ENCODE assay signal across 25 cellular contexts in genomic region chr20:34776177-34776576, GRCh38.
"Had no signal": no experiment of that assay in that cellular context is flagged by ENCODE, and none has a peak within 500 bp of the region (broad histone marks: within the 10 kb centered on the region; RNA-seq: fewer than 3 reads in every experiment).

No MANE protein-coding gene starts in this region.

- H3K4me3 Mint-ChIP-seq: mesothelial cell of epicardium; naive B cell; natural killer cell; stimulated activated naive CD8-positive, alpha-beta T cell treated with anti-CD3 and anti-CD28 coated beads, Interleukin-15, amount 100 ng/mL, for 72 hours had no signal

- H3K27ac ChIP-seq: hepatocyte, left ventricle myocardium inferior, ovary, prostate gland, skin epidermis, thyroid gland, transverse colon, upper lobe of left lung, vagina had no signal

- ATAC-seq: natural killer cell; right cardiac atrium; sciatic nerve; stimulated activated naive CD8-positive, alpha-beta T cell treated with anti-CD3 and anti-CD28 coated beads, Interleukin-15, amount 100 ng/mL, for 72 hours had no signal

- H3K27me3 Mint-ChIP-seq: naive B cell; stimulated activated naive CD8-positive, alpha-beta T cell treated with anti-CD3 and anti-CD28 coated beads, Interleukin-15, amount 100 ng/mL, for 72 hours had no signal

- H3K4me1 Mint-ChIP-seq: stimulated activated naive CD8-positive, alpha-beta T cell treated with anti-CD3 and anti-CD28 coated beads, Interleukin-15, amount 100 ng/mL, for 72 hours had no signal

- H3K27me3 ChIP-seq: hepatocyte, ovary, thyroid gland, transverse colon, upper lobe of left lung, vagina had no signal

- H3K27ac Mint-ChIP-seq: mesothelial cell of epicardium, natural killer cell had no signal

- H3K9me3 ChIP-seq: left ventricle myocardium inferior, ovary, prostate gland, thyroid gland, transverse colon, upper lobe of left lung, vagina had no signal

- H3K4me3 ChIP-seq: hepatocyte, left ventricle myocardium inferior, lung, ovary, prostate gland, skin epidermis, thyroid gland, transverse colon, upper lobe of left lung, vagina had no signal

- H3K36me3 ChIP-seq: ovary had no signal

- H3K9me3 Mint-ChIP-seq: mesothelial cell of epicardium; naive B cell; natural killer cell; stimulated activated naive CD8-positive, alpha-beta T cell treated with anti-CD3 and anti-CD28 coated beads, Interleukin-15, amount 100 ng/mL, for 72 hours had no signal

- DNase-seq: islet precursor cell; left ventricle myocardium inferior; mesendoderm; naive B cell; natural killer cell; ovary; retina; right cardiac atrium; stimulated activated CD4-positive, alpha-beta T cell treated with anti-CD3 and anti-CD28 coated beads, Interleukin-12 subunit alpha, Interleukin-12 subunit beta, amount 100 ng/mL, for 4 hours; stimulated activated CD4-positive, alpha-beta T cell treated with anti-CD3 and anti-CD28 coated beads, Interleukin-15, amount 100 ng/mL, for 24 hours; stimulated activated CD4-positive, alpha-beta T cell treated with anti-CD3 and anti-CD28 coated beads, Interleukin-2, amount 100 ng/mL, for 24 hours; stimulated activated CD4-positive, alpha-beta T cell treated with anti-CD3 and anti-CD28 coated beads, Interleukin-4, amount 100 ng/mL, for 1 hour; stimulated activated naive CD4-positive, alpha-beta T cell treated with Interleukin-2 at 50 U/mL for 16 hours; stimulated activated naive CD8-positive, alpha-beta T cell treated with anti-CD3 and anti-CD28 coated beads, Interleukin-15, amount 100 ng/mL, for 72 hours; substantia nigra; thyroid gland; transverse colon; upper lobe of left lung had no signal

- H3K4me1 ChIP-seq: prostate gland, transverse colon, upper lobe of left lung, vagina had no signal
